Comparison of ENCODE assay signal across 13 cellular contexts in the genomic region with DNA sequence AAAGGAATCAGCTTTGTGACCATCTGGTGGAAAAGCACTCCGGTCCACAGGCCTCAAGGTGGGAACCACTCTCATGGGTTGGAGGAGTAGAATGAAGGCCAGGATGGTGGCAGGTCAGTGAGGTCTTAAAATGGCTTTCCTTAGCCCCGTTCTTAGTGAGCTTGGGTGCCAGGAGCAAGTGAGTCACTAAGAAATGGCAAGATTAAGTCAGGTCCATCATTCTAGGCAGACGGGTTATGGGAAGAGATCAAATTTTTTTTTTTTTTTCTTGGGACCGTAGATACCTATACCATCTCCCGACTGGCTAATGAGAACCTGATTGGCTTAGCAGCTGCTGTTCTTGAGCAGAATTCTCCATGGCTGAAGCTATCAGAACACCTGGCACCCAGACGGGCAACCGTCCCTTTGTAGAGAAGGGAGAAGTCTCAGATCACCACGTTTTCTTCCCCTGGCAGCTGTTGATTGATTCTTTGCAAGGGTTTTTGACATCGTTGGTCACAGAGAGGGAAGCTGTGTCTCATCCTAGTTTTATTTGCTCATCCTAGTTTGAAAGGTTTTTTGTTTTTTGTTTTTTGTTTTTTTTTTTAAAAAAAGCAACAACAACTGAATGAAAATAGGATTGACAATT.
DNase-seq lines count a peak whose midpoint lies in the region; ATAC-seq and TF ChIP-seq lines count a peak whose summit lies in the region.
"Had no signal": no experiment of that assay in that cellular context is flagged by ENCODE, and none has a peak within 500 bp of the region (broad histone marks: within the 10 kb centered on the region; RNA-seq: fewer than 3 reads in every experiment).

No MANE protein-coding gene starts in this region.

- no peak for ATAC-seq in HG02938 (IDR thresholded peaks at IDR 0.05; ENCODE audit: unreplicated experiment)
- ATAC-seq: SK-N-SH treated with all-trans-retinoic acid at 6 μM for 48 hours had no signal

- peak overlapping the region in 1 of 2 donors; percentile 49 for H3K9ac ChIP-seq in colonic mucosa (ENCODE audit: low read depth in 2 of 2, low read length in 2 of 2)

- TF ChIP-seq CTCF in colonic mucosa (IDR thresholded peaks at IDR 0.05) (no peak), prostate gland (IDR thresholded peaks at IDR 0.05) (no peak)

- H3K27ac ChIP-seq in colonic mucosa, result peak overlapping the region; percentile 63
- peak overlapping the region; percentile 65 for H3K27ac ChIP-seq in prostate gland

- no peaks in the 10 kb centered on the region for H3K9me3 ChIP-seq in colonic mucosa
- H3K9me3 ChIP-seq in prostate gland, result no peaks in the 10 kb centered on the region
- H3K9me3 ChIP-seq: psoas muscle had no signal

- H3K36me3 ChIP-seq in colonic mucosa (no peaks in the 10 kb centered on the region), prostate gland (no peaks in the 10 kb centered on the region)

- TF ChIP-seq POLR2A in prostate gland (IDR thresholded peaks at IDR 0.05), result no peak

- peak; percentile 5 for DNase-seq in HCEC 1CT
- DNase-seq in NCI-H460 (ENCODE audit: extremely low read depth, low read depth), result peak; percentile 24
- no peak for DNase-seq in colonic mucosa
- no peak for DNase-seq in prostate gland (ENCODE audit: low spot score)
- DNase-seq in activated CD8-positive, alpha-beta memory T cell treated with anti-CD3 and anti-CD28 coated beads, Interleukin-2, amount 50 U/mL, for 48 hours, result no peak
- DNase-seq in globus pallidus (ENCODE audit: low spot score), result no peak
- DNase-seq in NCI-H226, result no peak
- DNase-seq: activated CD4-positive, alpha-beta memory T cell treated with anti-CD3 and anti-CD28 coated beads for 36 hours; activated naive CD8-positive, alpha-beta T cell treated with anti-CD3 and anti-CD28 coated beads for 36 hours; endodermal cell; psoas muscle had no signal

- H3K27me3 ChIP-seq in colonic mucosa (no peaks in the 10 kb centered on the region), prostate gland (replicated peaks; ENCODE audit: insufficient read depth) (no peaks in the 10 kb centered on the region)

- intact Hi-C loops in colonic mucosa (cut with DNase I), result loop anchor here (10.0 kb wide), 1 partner anchor 110 kb away; no protein-coding TSS in a partner anchor
- intact Hi-C loops in prostate gland (cut with DNase I), result loop anchor here (5.0 kb wide), 2 partner anchors 117 to 202 kb away; no protein-coding TSS in a partner anchor

- 52% methylated on average over 9 of the region's 9 CpGs for WGBS in prostate gland

- no peak overlapping the region for H3K4me3 ChIP-seq in colonic mucosa
- H3K4me3 ChIP-seq in prostate gland, result no peak overlapping the region
- H3K4me3 ChIP-seq: psoas muscle had no signal

- peaks cover 4% of the 10 kb centered on the region for H3K4me1 ChIP-seq in colonic mucosa
- no peaks in the 10 kb centered on the region for H3K4me1 ChIP-seq in prostate gland (replicated peaks)

Comparison
In these comparisons a context has a peak if more than half of its experiments do, and no peak if none do; other contexts are left out.
1. DNase-seq: peak in HCEC 1CT (single experiment) and NCI-H460 (single experiment); none in colonic mucosa (single experiment), prostate gland (single experiment), activated CD8-positive, alpha-beta memory T cell treated with anti-CD3 and anti-CD28 coated beads, Interleukin-2, amount 50 U/mL, for 48 hours (single experiment), globus pallidus (single experiment) and NCI-H226 (single experiment).